ENCODE assay signal across 8 cellular contexts in the genomic region with DNA sequence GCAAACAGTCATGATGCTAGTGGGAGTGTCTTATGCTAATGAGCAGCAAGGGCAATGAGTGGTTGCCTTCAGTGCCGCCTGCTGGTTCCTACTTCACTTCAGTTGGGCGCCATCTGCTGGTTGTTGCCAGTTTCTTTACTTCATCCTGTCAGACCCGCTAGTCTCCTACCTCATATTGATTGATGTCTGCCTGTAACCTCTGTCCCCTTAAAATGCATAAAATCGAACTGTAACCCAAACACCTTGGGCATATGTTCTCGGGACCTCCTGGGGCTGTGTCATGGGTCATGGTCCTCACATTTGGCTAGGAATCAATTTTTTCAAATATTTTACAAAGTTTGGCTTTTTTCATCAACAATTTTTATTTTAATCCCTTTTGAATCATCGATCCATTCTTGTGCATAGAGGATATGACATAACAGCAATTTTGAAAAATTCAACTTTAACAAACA.
DNase-seq lines count a peak whose midpoint lies in the region; ATAC-seq and TF ChIP-seq lines count a peak whose summit lies in the region.

No MANE protein-coding gene starts in this region.

- TF ChIP-seq CTCF in fibroblast of villous mesenchyme (IDR thresholded peaks at IDR 0.05; ENCODE audit: insufficient read depth, low read depth, low read length) (peak; percentile 77), progenitor cell of endocrine pancreas (IDR thresholded peaks at IDR 0.05; ENCODE audit: unreplicated experiment) (peak; percentile 49)

- H3K4me1 Mint-ChIP-seq in progenitor cell of endocrine pancreas (ENCODE audit: low read depth): peaks cover 2% of the 10 kb centered on the region

- peaks cover 4% of the 10 kb centered on the region for H3K27me3 Mint-ChIP-seq in progenitor cell of endocrine pancreas

- H3K4me3 Mint-ChIP-seq in progenitor cell of endocrine pancreas (ENCODE audit: low read depth): no peak overlapping the region

- no peak overlapping the region for H3K4me3 ChIP-seq in fibroblast of villous mesenchyme (ENCODE audit: low read depth, low read length)
- H3K4me3 ChIP-seq in aorta (ENCODE audit: low read length in 2 of 2): no peak overlapping the region

- intact Hi-C loops in aorta (cut with DNase I): no loop called here

- 44 to 53% methylated on average over 6 of the region's 6 CpGs for WGBS in aorta, 2 donors

- no peaks in the 10 kb centered on the region for H3K9me3 ChIP-seq in aorta (ENCODE audit: control insufficient read depth, low read length)

- DNase-seq in Daoy (ENCODE audit: low read depth) (peak; percentile 94), HK-2 (ENCODE audit: unreplicated experiment) (peak; percentile 48), OCI-M1 (lab: John Stamatoyannopoulos, UW) (peak; percentile 82), activated T-cell treated with anti-CD3 and anti-CD28 coated beads for 4 hours (peak; percentile 79), fibroblast of villous mesenchyme (ENCODE audit: low read depth) (peak; percentile 74), progenitor cell of endocrine pancreas (ENCODE audit: low spot score, unreplicated experiment) (no peak), aorta (peak; percentile 81 to 87)

- no peaks in the 10 kb centered on the region for H3K9me3 Mint-ChIP-seq in progenitor cell of endocrine pancreas (ENCODE audit: low read depth)

- peak; percentile 98 for ATAC-seq in GM21381 (IDR thresholded peaks at IDR 0.05; ENCODE audit: unreplicated experiment)
- ATAC-seq in aorta (ENCODE audit: low FRiP score): no peak

- H3K27me3 ChIP-seq in aorta (ENCODE audit: control insufficient read depth in 1 of 2, insufficient read depth in 2 of 2, low read length in 1 of 2): no peaks in the 10 kb centered on the region

- H3K27ac ChIP-seq in aorta (ENCODE audit: low read depth in 1 of 2, low read length in 2 of 2): no peak overlapping the region

- H3K27ac Mint-ChIP-seq in progenitor cell of endocrine pancreas: no peak overlapping the region

- no peaks in the 10 kb centered on the region for H3K4me1 ChIP-seq in aorta (ENCODE audit: control insufficient read depth in 1 of 2, insufficient read depth in 2 of 2, low read length in 2 of 2)

- H3K36me3 Mint-ChIP-seq in progenitor cell of endocrine pancreas (ENCODE audit: insufficient read depth): no peaks in the 10 kb centered on the region

- no peaks in the 10 kb centered on the region for H3K36me3 ChIP-seq in aorta (ENCODE audit: control insufficient read depth in 1 of 2, insufficient read depth in 2 of 2, low read length in 1 of 2)
